Comparison of ENCODE assay signal across 8 cellular contexts in genomic region chr10:62047960-62048383, GRCh38.
A peak's percentile ranks its signal among the peaks of the same experiment; 100 is the strongest.
DNase-seq lines count a peak whose midpoint lies in the region; ATAC-seq and TF ChIP-seq lines count a peak whose summit lies in the region.

No MANE protein-coding gene starts in this region.

- H3K4me3 ChIP-seq in CD8-positive, alpha-beta memory T cell (ENCODE audit: low read length): peak overlapping the region; percentile 47
- H3K4me3 ChIP-seq in effector memory CD4-positive, alpha-beta T cell (ENCODE audit: insufficient read depth, low read depth, low read length, poor library complexity, severe bottlenecking): peak overlapping the region; percentile 70
- peak overlapping the region; percentile 83 for H3K4me3 ChIP-seq in psoas muscle

- H3K27ac ChIP-seq in CD8-positive, alpha-beta memory T cell (ENCODE audit: low read depth, low read length): no peak overlapping the region
- peak overlapping the region; percentile 87 for H3K27ac ChIP-seq in effector memory CD4-positive, alpha-beta T cell (ENCODE audit: insufficient read depth, low read length, poor library complexity, severe bottlenecking)
- H3K27ac ChIP-seq in psoas muscle: peak overlapping the region; percentile 98

- H3K27me3 ChIP-seq in CD8-positive, alpha-beta memory T cell (ENCODE audit: insufficient read depth, low read length, poor library complexity, severe bottlenecking): no peaks in the 10 kb centered on the region
- H3K27me3 ChIP-seq in effector memory CD4-positive, alpha-beta T cell (replicated peaks; ENCODE audit: control insufficient read depth, insufficient read depth, low read length, poor library complexity, severe bottlenecking): no peaks in the 10 kb centered on the region
- no peaks in the 10 kb centered on the region for H3K27me3 ChIP-seq in psoas muscle (ENCODE audit: insufficient read depth in 3 of 3, low read length in 2 of 3)

- no peaks in the 10 kb centered on the region for H3K9me3 Mint-ChIP-seq in CD8-positive, alpha-beta memory T cell
- peaks cover 3% of the 10 kb centered on the region for H3K9me3 Mint-ChIP-seq in T-helper 1 cell treated with Interleukin-12 subunit alpha and Interleukin-12 subunit beta and Interleukin-4 antibody, amounts not matched to agents 30 μg/mL and 1 μg/mL, for 36 hours

- H3K9me3 ChIP-seq in CD8-positive, alpha-beta memory T cell (ENCODE audit: low read length): no peaks in the 10 kb centered on the region
- no peaks in the 10 kb centered on the region for H3K9me3 ChIP-seq in effector memory CD4-positive, alpha-beta T cell (ENCODE audit: control insufficient read depth, low read length)
- no peaks in the 10 kb centered on the region for H3K9me3 ChIP-seq in psoas muscle

- H3K36me3 Mint-ChIP-seq in CD8-positive, alpha-beta memory T cell: peaks cover 8 to 39% (median 12%) of the 10 kb centered on the region in 3 donors
- H3K36me3 Mint-ChIP-seq in T-helper 1 cell treated with Interleukin-12 subunit alpha and Interleukin-12 subunit beta and Interleukin-4 antibody, amounts not matched to agents 30 μg/mL and 1 μg/mL, for 36 hours (ENCODE audit: low read depth): peaks cover 43% of the 10 kb centered on the region

- POLR2A ChIA-PET in CD8-positive, alpha-beta memory T cell (lab: Charles Lee): interaction anchor here (0.8 to 1.0 kb wide), 3 partner anchors 35 to 149 kb away, joined by 3 to 4 read pairs (median 3); no protein-coding TSS in a partner anchor

- H3K4me3 Mint-ChIP-seq in CD8-positive, alpha-beta memory T cell: peak overlapping the region; percentile 78 to 93 (median 88)
- H3K4me3 Mint-ChIP-seq in T-helper 1 cell treated with Interleukin-12 subunit alpha and Interleukin-12 subunit beta and Interleukin-4 antibody, amounts not matched to agents 30 μg/mL and 1 μg/mL, for 36 hours: peak overlapping the region; percentile 95

- ATAC-seq in psoas muscle (peak; percentile 9 to 26 (median 16)), GM21360 (IDR thresholded peaks at IDR 0.05; ENCODE audit: unreplicated experiment) (no peak)

- no peaks in the 10 kb centered on the region for H3K27me3 Mint-ChIP-seq in CD8-positive, alpha-beta memory T cell
- H3K27me3 Mint-ChIP-seq in T-helper 1 cell treated with Interleukin-12 subunit alpha and Interleukin-12 subunit beta and Interleukin-4 antibody, amounts not matched to agents 30 μg/mL and 1 μg/mL, for 36 hours (ENCODE audit: low read depth): no peaks in the 10 kb centered on the region

- DNase-seq in CD8-positive, alpha-beta memory T cell: peak in 3 of 5 donors; percentile 3 to 53 (median 6)
- DNase-seq in effector memory CD4-positive, alpha-beta T cell: no peak
- peak in 1 of 2 donors; percentile 51 for DNase-seq in psoas muscle
- no peak for DNase-seq in NCI-H2171 (lab: John Stamatoyannopoulos, UW)
- no peak for DNase-seq in NCI-H526 treated with DMSO at 0.1 percent for 48 hours (lab: John Stamatoyannopoulos, UW)
- DNase-seq in NCI-H2107 treated with DMSO at 0.1 percent for 48 hours (lab: John Stamatoyannopoulos, UW; ENCODE audit: unreplicated experiment): no peak

- no peak for TF ChIP-seq CTCF in psoas muscle (IDR thresholded peaks at IDR 0.05)

- peak overlapping the region; percentile 79 to 99 (median 94) for H3K27ac Mint-ChIP-seq in CD8-positive, alpha-beta memory T cell
- peak overlapping the region; percentile 99 for H3K27ac Mint-ChIP-seq in T-helper 1 cell treated with Interleukin-12 subunit alpha and Interleukin-12 subunit beta and Interleukin-4 antibody, amounts not matched to agents 30 μg/mL and 1 μg/mL, for 36 hours

- H3K36me3 ChIP-seq in CD8-positive, alpha-beta memory T cell (ENCODE audit: insufficient read depth, low read length): peaks cover 13% of the 10 kb centered on the region
- peaks cover 10% of the 10 kb centered on the region for H3K36me3 ChIP-seq in effector memory CD4-positive, alpha-beta T cell (ENCODE audit: control insufficient read depth, insufficient read depth, low read length)
- peaks cover 1 to 17% of the 10 kb centered on the region in 2 donors for H3K36me3 ChIP-seq in psoas muscle (ENCODE audit: insufficient read depth in 1 of 2, low read depth in 1 of 2)

- CTCF ChIA-PET in CD8-positive, alpha-beta memory T cell (lab: Charles Lee): interaction anchor here (0.8 to 3.4 kb wide), 4 partner anchors 8 to 197 kb away, joined by 3 to 44 read pairs (median 6); no protein-coding TSS in a partner anchor

- peaks cover 95 to 99% (median 98%) of the 10 kb centered on the region in 3 donors for H3K4me1 Mint-ChIP-seq in CD8-positive, alpha-beta memory T cell
- H3K4me1 Mint-ChIP-seq in T-helper 1 cell treated with Interleukin-12 subunit alpha and Interleukin-12 subunit beta and Interleukin-4 antibody, amounts not matched to agents 30 μg/mL and 1 μg/mL, for 36 hours (ENCODE audit: low read depth): peaks cover 88% of the 10 kb centered on the region

- WGBS in psoas muscle, 3 donors: 31 to 52% (median 35%) methylated on average over 2 of the region's 2 CpGs

- H3K4me1 ChIP-seq in CD8-positive, alpha-beta memory T cell (ENCODE audit: insufficient read depth, low read length): peaks cover 92% of the 10 kb centered on the region
- peaks cover 48% of the 10 kb centered on the region for H3K4me1 ChIP-seq in effector memory CD4-positive, alpha-beta T cell (ENCODE audit: control insufficient read depth, insufficient read depth, low read length, poor library complexity, severe bottlenecking)
- H3K4me1 ChIP-seq in psoas muscle: peaks cover 31% of the 10 kb centered on the region

- intact Hi-C loops in psoas muscle (cut with DNase I): loop anchor here (2.0 to 10.0 kb wide), 4 partner anchors 15 to 145 kb away; no protein-coding TSS in a partner anchor

Comparison
In these comparisons a context has a peak if more than half of its experiments do, and no peak if none do; other contexts are left out.
1. DNase-seq: peak in CD8-positive, alpha-beta memory T cell (3 of 5); none in effector memory CD4-positive, alpha-beta T cell (0 of 3), NCI-H2171 (single experiment), NCI-H526 treated with DMSO at 0.1 percent for 48 hours (single experiment) and NCI-H2107 treated with DMSO at 0.1 percent for 48 hours (single experiment).
2. Peak in every context shown above with its lines, with median percentiles within 50 percentile points of each other: H3K4me3 ChIP-seq.